ENCODE assay signal across 29 cellular contexts in genomic region chr19:369876-370275, GRCh38. TPM values are rescaled to one million over a fixed set of nuclear protein-coding genes. Genes with fewer than 3 reads are reported as not detected.
"Had no signal": no experiment of that assay in that cellular context is flagged by ENCODE, and none has a peak within 500 bp of the region (broad histone marks: within the 10 kb centered on the region; RNA-seq: fewer than 3 reads in every experiment).

No MANE protein-coding gene starts in this region.

- ATAC-seq: activated naive CD4-positive, alpha-beta T cell treated with anti-CD3 and anti-CD28 coated beads, Interleukin-2, amount 50 U/mL, for 72 hours; activated T-cell treated with anti-CD3 and anti-CD28 coated beads, Interleukin-2, amount 50 U/mL, for 4 hours; activated T-helper 17 cell treated with anti-CD3 and anti-CD28 coated beads, Interleukin-2, amount 50 U/mL, for 72 hours; left ventricle myocardium superior; naive thymus-derived CD8-positive, alpha-beta T cell; right lobe of liver; stimulated activated naive B cell treated with anti-CD40 and anti-IgM and Interleukin-4, amounts not matched to agents 10 μg/mL and 1 μg/mL and 100 μg/mL, for 72 hours had no signal

- H3K27me3 ChIP-seq: neural progenitor cell, right lobe of liver had no signal

- H3K4me3 ChIP-seq: breast epithelium, neural progenitor cell, right lobe of liver, stomach, suprapubic skin, tibial artery had no signal

- H3K4me2 ChIP-seq: neural progenitor cell, SK-N-SH had no signal

- H3K9me3 ChIP-seq: breast epithelium, right lobe of liver, SK-N-SH, stomach, suprapubic skin, tibial artery had no signal

- H3K27ac ChIP-seq: breast epithelium, neural progenitor cell, right lobe of liver, stomach, suprapubic skin, tibial artery, VCaP had no signal

- DNase-seq: activated CD4-positive, alpha-beta T cell treated with anti-CD3 and anti-CD28 coated beads for 4 hours; activated CD4-positive, alpha-beta T cell treated with anti-CD3 and anti-CD28 coated beads, Interleukin-2, amount 50 U/mL, for 4 hours; activated naive CD4-positive, alpha-beta T cell; activated T-cell treated with anti-CD3 and anti-CD28 coated beads, Interleukin-2, amount 50 U/mL, for 4 hours; central memory CD4-positive, alpha-beta T cell; effector memory CD4-positive, alpha-beta T cell; hippocampal formation; immature natural killer cell; left ventricle myocardium superior; mammary epithelial cell; midbrain; naive thymus-derived CD8-positive, alpha-beta T cell; occipital lobe; right lobe of liver; SK-N-SH; small intestine; stimulated activated CD4-positive, alpha-beta T cell treated with anti-CD3 and anti-CD28 coated beads, Interleukin-2, amount 100 ng/mL, for 24 hours; stimulated activated naive B cell treated with anti-CD40 and anti-IgM and Interleukin-4, amounts not matched to agents 10 μg/mL and 1 μg/mL and 100 μg/mL, for 72 hours; stomach; SW 1271; T-helper 9 cell; tibial artery had no signal

- H3K9me2 ChIP-seq: SK-N-SH had no signal

- H3K36me3 ChIP-seq: breast epithelium, neural progenitor cell, right lobe of liver, stomach, suprapubic skin, tibial artery had no signal

- H3K9ac ChIP-seq: neural progenitor cell, SK-N-SH had no signal

- H3K4me1 ChIP-seq: neural progenitor cell, right lobe of liver, tibial artery had no signal

RNA-seq across cellular contexts. Expression of gene C2CD4C, which starts 39.1 kb away (rescaled TPM):
- total RNA-seq: fibroblast of villous mesenchyme; naive thymus-derived CD8-positive, alpha-beta T cell had no signal
